ENCODE assay signal across 8 cellular contexts in genomic region chr1:149962039-149962647, GRCh38. TPM values are rescaled to one million over a fixed set of nuclear protein-coding genes. Genes with fewer than 3 reads are reported as not detected.
DNase-seq lines count a peak whose midpoint lies in the region; ATAC-seq and TF ChIP-seq lines count a peak whose summit lies in the region.

No MANE protein-coding gene starts in this region.

- CTCF ChIA-PET in AG04450 (lab: Charles Lee) = interaction anchor here (0.6 to 3.3 kb wide), 63 partner anchors 9 to 252 kb away, joined by 3 to 59 read pairs (median 5); partner anchors contain the start of genes OTUD7B and VPS45

- no peak overlapping the region for H3K4me3 ChIP-seq in AG04450 (ENCODE audit: low read depth, low read length)

- H3K9me3 ChIP-seq in AG04450 (ENCODE audit: control insufficient read depth, insufficient read depth, low read length) = peaks cover 9% of the 10 kb centered on the region

- POLR2A ChIA-PET in AG04450 (lab: Yijun Ruan, JAX) = no interaction called here

- in situ Hi-C loops in GM13976 (cut with MboI; ENCODE audit: low sequenced_read_pairs, unreplicated experiment) = loop anchor here (25.0 kb wide), 1 partner anchor 200 kb away; no protein-coding TSS in a partner anchor

- TF ChIP-seq CTCF in AG04450 (IDR thresholded peaks at IDR 0.05; ENCODE audit: low read depth, low read length) = peak; percentile 75
- peak; percentile 57 for TF ChIP-seq CTCF in GM13976 (IDR thresholded peaks at IDR 0.05; ENCODE audit: borderline replicate concordance, control extremely low read depth, extremely low read depth, insufficient read depth, missing control alignments)

- no peak overlapping the region for H3K27ac ChIP-seq in AG04450 (ENCODE audit: low read depth, low read length)

- DNase-seq in AG04450 (ENCODE audit: low read depth, low spot score) (peak; percentile 62), GM13976 (ENCODE audit: low spot score) (peak; percentile 66), NCI-H1930 (lab: John Stamatoyannopoulos, UW) (peak; percentile 31 to 53), T-helper 2 cell (peak in 3 of 5 experiments; percentile 17 to 77 (median 20)), kidney glomerular epithelial cell (lab: John Stamatoyannopoulos, UW) (peak; percentile 70)
- DNase-seq in central memory CD4-positive, alpha-beta T cell = peak; percentile 55
- peak; percentile 8 for DNase-seq in stimulated activated CD8-positive, alpha-beta memory T cell treated with anti-CD3 and anti-CD28 coated beads, Interleukin-15, amount 100 ng/mL, for 1 hour (ENCODE audit: low read depth)

- no peaks in the 10 kb centered on the region for H3K27me3 ChIP-seq in AG04450 (ENCODE audit: control insufficient read depth, insufficient read depth, low read length)

- ATAC-seq in GM19324 (IDR thresholded peaks at IDR 0.05; ENCODE audit: low FRiP score, unreplicated experiment) = no peak

RNA-seq across cellular contexts. Expression of gene MTMR11, which starts 25.5 kb away (rescaled TPM):
- 13.9 and 17.0 TPM in 2 replicates for polyA plus RNA-seq in AG04450 (2011; rRNA removed)
- 20.1 and 21.4 TPM in 2 replicates for polyA minus RNA-seq in AG04450 (2011; rRNA and poly(A)+ RNA removed)

RNA-seq across cellular contexts. Expression of gene SF3B4, which starts 34.5 kb away (rescaled TPM):
- polyA plus RNA-seq in AG04450 (2011; rRNA removed) = 47.6 and 52.7 TPM in 2 replicates
- polyA minus RNA-seq in AG04450 (2011; rRNA and poly(A)+ RNA removed) = 44.2 and 50.1 TPM in 2 replicates

RNA-seq across cellular contexts. Expression of gene SV2A, which starts 44.5 kb away (rescaled TPM):
- polyA plus RNA-seq in AG04450 (2011; rRNA removed) = 25.8 and 27.3 TPM in 2 replicates
- polyA minus RNA-seq in AG04450 (2011; rRNA and poly(A)+ RNA removed) = 48.2 and 54.4 TPM in 2 replicates

RNA-seq across cellular contexts. Expression of gene OTUD7B, which starts 48.4 kb away (rescaled TPM):
- 10.7 and 11.5 TPM in 2 replicates for polyA plus RNA-seq in AG04450 (2011; rRNA removed)
- polyA minus RNA-seq in AG04450 (2011; rRNA and poly(A)+ RNA removed) = 37.6 and 42.1 TPM in 2 replicates

Comparison
In these comparisons a context has a peak if more than half of its experiments do, and no peak if none do; other contexts are left out.
1. DNase-seq: peak in every context shown above with its lines; median percentile 70 in kidney glomerular epithelial cell; 66 in GM13976; 62 in AG04450; 55 in central memory CD4-positive, alpha-beta T cell; 42 in NCI-H1930; 20 in T-helper 2 cell; 8 in stimulated activated CD8-positive, alpha-beta memory T cell treated with anti-CD3 and anti-CD28 coated beads, Interleukin-15, amount 100 ng/mL, for 1 hour.